ENCODE assay signal across 13 cellular contexts in genomic region chr7:22667562-22668239, GRCh38. TPM values are rescaled to one million over a fixed set of nuclear protein-coding genes. Genes with fewer than 3 reads are reported as not detected.
DNase-seq lines count a peak whose midpoint lies in the region; ATAC-seq and TF ChIP-seq lines count a peak whose summit lies in the region.
"Had no signal": no experiment of that assay in that cellular context is flagged by ENCODE, and none has a peak within 500 bp of the region (broad histone marks: within the 10 kb centered on the region; RNA-seq: fewer than 3 reads in every experiment).

No MANE protein-coding gene starts in this region.

- peaks cover 37% of the 10 kb centered on the region for H3K4me1 Mint-ChIP-seq in activated naive CD4-positive, alpha-beta T cell treated with anti-CD3 and anti-CD28 coated beads for 36 hours (ENCODE audit: low read depth)
- peaks cover 58 to 95% of the 10 kb centered on the region in 2 donors for H3K4me1 Mint-ChIP-seq in stimulated activated naive B cell treated with anti-CD40 and anti-IgM and Interleukin-4, amounts not matched to agents 10 μg/mL and 1 μg/mL and 100 μg/mL, for 72 hours

- peaks cover 64% of the 10 kb centered on the region for H3K4me1 ChIP-seq in SJSA1 (replicated peaks)
- H3K4me1 ChIP-seq in heart right ventricle: peaks cover 0 to 13% (median 0%) of the 10 kb centered on the region in 9 donors

- H3K36me3 Mint-ChIP-seq in activated naive CD4-positive, alpha-beta T cell treated with anti-CD3 and anti-CD28 coated beads for 36 hours (ENCODE audit: low read depth): no peaks in the 10 kb centered on the region
- H3K36me3 Mint-ChIP-seq in stimulated activated naive B cell treated with anti-CD40 and anti-IgM and Interleukin-4, amounts not matched to agents 10 μg/mL and 1 μg/mL and 100 μg/mL, for 72 hours: peaks cover 6 to 23% of the 10 kb centered on the region in 2 donors

- H3K27me3 Mint-ChIP-seq in activated naive CD4-positive, alpha-beta T cell treated with anti-CD3 and anti-CD28 coated beads for 36 hours (ENCODE audit: low read depth): no peaks in the 10 kb centered on the region
- no peaks in the 10 kb centered on the region for H3K27me3 Mint-ChIP-seq in stimulated activated naive B cell treated with anti-CD40 and anti-IgM and Interleukin-4, amounts not matched to agents 10 μg/mL and 1 μg/mL and 100 μg/mL, for 72 hours

- peak overlapping the region; percentile 57 for H3K27ac ChIP-seq in SJSA1
- H3K27ac ChIP-seq in heart right ventricle: no peak overlapping the region

- H3K36me3 ChIP-seq in SJSA1 (no peaks in the 10 kb centered on the region), heart right ventricle (no peaks in the 10 kb centered on the region)

- H3K4me3 Mint-ChIP-seq in activated naive CD4-positive, alpha-beta T cell treated with anti-CD3 and anti-CD28 coated beads for 36 hours: no peak overlapping the region
- H3K4me3 Mint-ChIP-seq in stimulated activated naive B cell treated with anti-CD40 and anti-IgM and Interleukin-4, amounts not matched to agents 10 μg/mL and 1 μg/mL and 100 μg/mL, for 72 hours: peak overlapping the region; percentile 9 to 45

- CTCF ChIA-PET in activated naive CD4-positive, alpha-beta T cell treated with anti-CD3 and anti-CD28 coated beads for 36 hours (lab: Charles Lee): interaction anchor here (1.4 kb wide), 1 partner anchor 103 kb away, joined by 4 read pairs; no protein-coding TSS in a partner anchor

- H3K27me3 ChIP-seq in SJSA1 (replicated peaks) (no peaks in the 10 kb centered on the region), heart right ventricle (no peaks in the 10 kb centered on the region)

- 81 to 82% methylated on average over 2 of the region's 2 CpGs for WGBS in heart right ventricle, 2 donors

- DNase-seq in activated naive CD4-positive, alpha-beta T cell treated with anti-CD3 and anti-CD28 coated beads for 36 hours: no peak
- no peak for DNase-seq in activated naive CD4-positive, alpha-beta T cell (lab: John Stamatoyannopoulos, UW)
- peak in 1 of 2 experiments; percentile 55 for DNase-seq in SJSA1 (ENCODE audit: low read depth in 1 of 2, low spot score in 2 of 2)
- DNase-seq in fibroblast of peridontal ligament (ENCODE audit: extremely low read depth): peak; percentile 75
- DNase-seq in stimulated activated naive B cell treated with anti-CD40 and anti-IgM and Interleukin-4, amounts not matched to agents 10 μg/mL and 1 μg/mL and 100 μg/mL, for 72 hours: no peak
- DNase-seq in heart right ventricle: no peak
- DNase-seq in NCI-H1694 treated with DMSO at 0.1 percent for 48 hours (lab: John Stamatoyannopoulos, UW): no peak
- no peak for DNase-seq in NCI-H187 treated with DMSO at 0.1 percent for 48 hours (lab: John Stamatoyannopoulos, UW)
- DNase-seq: activated CD4-positive, alpha-beta T cell treated with anti-CD3 and anti-CD28 coated beads for 1 hour; anterior cingulate cortex; left cardiac atrium; stimulated activated naive CD4-positive, alpha-beta T cell had no signal

- TF ChIP-seq CTCF in heart right ventricle (IDR thresholded peaks at IDR 0.05): no peak

- H3K9me3 Mint-ChIP-seq in activated naive CD4-positive, alpha-beta T cell treated with anti-CD3 and anti-CD28 coated beads for 36 hours: no peaks in the 10 kb centered on the region
- H3K9me3 Mint-ChIP-seq in stimulated activated naive B cell treated with anti-CD40 and anti-IgM and Interleukin-4, amounts not matched to agents 10 μg/mL and 1 μg/mL and 100 μg/mL, for 72 hours: peaks cover 3 to 4% of the 10 kb centered on the region in 2 donors

- H3K4me3 ChIP-seq in SJSA1: no peak overlapping the region
- H3K4me3 ChIP-seq in heart right ventricle: no peak overlapping the region

- ATAC-seq in stimulated activated naive B cell treated with anti-CD40 and anti-IgM and Interleukin-4, amounts not matched to agents 10 μg/mL and 1 μg/mL and 100 μg/mL, for 72 hours (replicated peaks): no peak
- no peak for ATAC-seq in heart right ventricle
- ATAC-seq: left cardiac atrium, sciatic nerve had no signal

- peak overlapping the region; percentile 50 for H3K27ac Mint-ChIP-seq in activated naive CD4-positive, alpha-beta T cell treated with anti-CD3 and anti-CD28 coated beads for 36 hours
- H3K27ac Mint-ChIP-seq in stimulated activated naive B cell treated with anti-CD40 and anti-IgM and Interleukin-4, amounts not matched to agents 10 μg/mL and 1 μg/mL and 100 μg/mL, for 72 hours: peak overlapping the region; percentile 95

- H3K9me3 ChIP-seq in SJSA1 (replicated peaks): peaks cover 3% of the 10 kb centered on the region; the same call in 1 of the 2 replicates
- H3K9me3 ChIP-seq in heart right ventricle: no peaks in the 10 kb centered on the region

- intact Hi-C loops in activated naive CD4-positive, alpha-beta T cell treated with anti-CD3 and anti-CD28 coated beads for 36 hours (cut with micrococcal nuclease): loop anchor here (10.0 kb wide), 1 partner anchor 707 kb away; no protein-coding TSS in a partner anchor
- intact Hi-C loops in heart right ventricle (cut with DNase I): no loop called here

RNA-seq across cellular contexts. Expression of gene IL6, which starts 59.3 kb away (rescaled TPM):
- 1 to 10 TPM; 3.8 to 4.0 TPM for total RNA-seq in activated naive CD4-positive, alpha-beta T cell treated with anti-CD3 and anti-CD28 coated beads for 36 hours
- 3.3 and 5.8 TPM in 2 replicates for total RNA-seq in SJSA1 (2014; rRNA removed; shearing (Covaris generic))
- 10 to 100 TPM in 2 of 10 donors, 1 to 10 TPM in 7, under 1 TPM in 1; 0.44 to 15.5 (median 3.3) TPM for total RNA-seq in heart right ventricle
- 1 to 10 TPM; 1.1 to 4.0 TPM for polyA plus RNA-seq in heart right ventricle
